Comparison of ENCODE assay signal across 12 cellular contexts in genomic region chr14:97976861-97977260, GRCh38.
DNase-seq lines count a peak whose midpoint lies in the region; ATAC-seq and TF ChIP-seq lines count a peak whose summit lies in the region.
"Had no signal": no experiment of that assay in that cellular context is flagged by ENCODE, and none has a peak within 500 bp of the region (broad histone marks: within the 10 kb centered on the region; RNA-seq: fewer than 3 reads in every experiment).

No MANE protein-coding gene starts in this region.

- H3F3A ChIP-seq in Loucy (ENCODE audit: low read depth): no peaks in the 10 kb centered on the region

- H3K9ac ChIP-seq in Loucy (ENCODE audit: low read depth, low read length, poor library complexity, severe bottlenecking): peak overlapping the region; percentile 85

- peak overlapping the region; percentile 81 for H3K4me3 ChIP-seq in Loucy (ENCODE audit: low read length, poor library complexity, severe bottlenecking)
- H3K4me3 ChIP-seq in heart left ventricle: peak overlapping the region in 10 of 12 donors; percentile 23 to 63 (median 48)
- H3K4me3 ChIP-seq in spleen: peak overlapping the region in 7 of 8 donors; percentile 4 to 58 (median 25)

- no peak overlapping the region for H2AFZ ChIP-seq in Loucy (ENCODE audit: low read length)

- no peaks in the 10 kb centered on the region for H3K36me3 ChIP-seq in Loucy (ENCODE audit: insufficient read depth, low read length)
- no peaks in the 10 kb centered on the region for H3K36me3 ChIP-seq in heart left ventricle
- H3K36me3 ChIP-seq in spleen: no peaks in the 10 kb centered on the region

- no peak for ATAC-seq in activated T-cell treated with anti-CD3 and anti-CD28 coated beads, Interleukin-2, amount 50 U/mL, for 72 hours (replicated peaks in 1 of 2)
- ATAC-seq in heart left ventricle (no peak), HG03460 (IDR thresholded peaks at IDR 0.05; ENCODE audit: unreplicated experiment) (no peak), GM18520 (IDR thresholded peaks at IDR 0.05; ENCODE audit: unreplicated experiment) (no peak)

- H4K20me1 ChIP-seq in Loucy (ENCODE audit: insufficient read depth, low read length, poor library complexity, severe bottlenecking): no peaks in the 10 kb centered on the region

- no peak for TF ChIP-seq POLR2A in heart left ventricle (IDR thresholded peaks at IDR 0.05)
- no peak for TF ChIP-seq POLR2A in spleen (IDR thresholded peaks at IDR 0.05)

- 50 to 59% (median 59%) methylated on average over 5 to 6 of the region's 6 CpGs for WGBS in heart left ventricle, 4 donors
- 67 to 88% (median 76%) methylated on average over 6 of the region's 6 CpGs for WGBS in spleen, 5 donors

- TF ChIP-seq CTCF in Loucy (conservative IDR thresholded peaks at IDR 0.05; ENCODE audit: low read length) (no peak), heart left ventricle (IDR thresholded peaks at IDR 0.05) (no peak), spleen (IDR thresholded peaks at IDR 0.05 in 8 of 11, conservative IDR thresholded peaks at IDR 0.05 in 3 of 11) (no peak), GM20000 (IDR thresholded peaks at IDR 0.05; ENCODE audit: extremely low read depth, missing control alignments) (no peak)

- H3K9me3 ChIP-seq in Loucy (ENCODE audit: insufficient read depth, low read depth, low read length) (no peaks in the 10 kb centered on the region), heart left ventricle (peaks cover 0 to 3% (median 0%) of the 10 kb centered on the region in 12 donors), spleen (no peaks in the 10 kb centered on the region)

- H3K27me3 ChIP-seq in Loucy (ENCODE audit: insufficient read depth, low read length, poor library complexity, severe bottlenecking): no peaks in the 10 kb centered on the region
- no peaks in the 10 kb centered on the region for H3K27me3 ChIP-seq in heart left ventricle
- H3K27me3 ChIP-seq in spleen (replicated peaks in 1 of 7): no peaks in the 10 kb centered on the region

- H3K27ac ChIP-seq in heart left ventricle: peak overlapping the region in 9 of 12 donors; percentile 59 to 83 (median 75)
- peak overlapping the region; percentile 36 to 83 (median 74) for H3K27ac ChIP-seq in spleen
- H3K27ac ChIP-seq: HL-60 had no signal

- intact Hi-C loops in heart left ventricle (cut with DNase I): no loop called here
- intact Hi-C loops in spleen (cut with DNase I; ENCODE audit: low total_unique reads): no loop called here

- peaks cover 27% of the 10 kb centered on the region for H3K79me2 ChIP-seq in Loucy (ENCODE audit: insufficient read depth, low read length)

- no peaks in the 10 kb centered on the region for H3K27me3 Mint-ChIP-seq in activated T-cell treated with anti-CD3 and anti-CD28 coated beads, Interleukin-2, amount 50 U/mL, for 72 hours (ENCODE audit: low read depth)

- no peaks in the 10 kb centered on the region for H3K9me2 ChIP-seq in Loucy (replicated peaks; ENCODE audit: low read depth, low read length)

- peak in 1 of 2 donors; percentile 35 for DNase-seq in activated T-cell treated with anti-CD3 and anti-CD28 coated beads, Interleukin-2, amount 50 U/mL, for 72 hours
- DNase-seq in heart left ventricle (peak in 1 of 5 donors; percentile 36), spleen (no peak), mesenteric fat pad (ENCODE audit: low spot score) (no peak), GM20000 (ENCODE audit: low spot score) (no peak)
- DNase-seq: cerebellar nuclear complex, foreskin melanocyte, NCI-H146 had no signal

- peaks cover 0 to 3% of the 10 kb centered on the region in 2 donors for H3K9me3 Mint-ChIP-seq in activated T-cell treated with anti-CD3 and anti-CD28 coated beads, Interleukin-2, amount 50 U/mL, for 72 hours

- peak overlapping the region; percentile 89 to 97 for H3K4me3 Mint-ChIP-seq in activated T-cell treated with anti-CD3 and anti-CD28 coated beads, Interleukin-2, amount 50 U/mL, for 72 hours

- peaks cover 77% of the 10 kb centered on the region for H3K4me1 Mint-ChIP-seq in activated T-cell treated with anti-CD3 and anti-CD28 coated beads, Interleukin-2, amount 50 U/mL, for 72 hours (ENCODE audit: low read depth)

- peaks cover 55% of the 10 kb centered on the region for H3K4me1 ChIP-seq in Loucy (ENCODE audit: insufficient read depth, low read length, poor library complexity, severe bottlenecking)
- H3K4me1 ChIP-seq in heart left ventricle: peaks cover 0 to 25% (median 8%) of the 10 kb centered on the region in 12 donors
- peaks cover 0 to 28% (median 4%) of the 10 kb centered on the region in 6 donors for H3K4me1 ChIP-seq in spleen

- H3K36me3 Mint-ChIP-seq in activated T-cell treated with anti-CD3 and anti-CD28 coated beads, Interleukin-2, amount 50 U/mL, for 72 hours (ENCODE audit: insufficient read depth in 2 of 2): peaks cover 16 to 24% of the 10 kb centered on the region in 2 donors

- H3K4me2 ChIP-seq in Loucy (ENCODE audit: low read depth, low read length, poor library complexity, severe bottlenecking): peak overlapping the region; percentile 91

- H3K27ac Mint-ChIP-seq in activated T-cell treated with anti-CD3 and anti-CD28 coated beads, Interleukin-2, amount 50 U/mL, for 72 hours: peak overlapping the region; percentile 99

Comparison
In these comparisons a context has a peak if more than half of its experiments do, and no peak if none do; other contexts are left out.
1. H3K4me3 ChIP-seq: peak in every context shown above with its lines; median percentile 81 in Loucy; 48 in heart left ventricle; 25 in spleen.